8 cellular contexts compared by ENCODE assay signal in genomic region chr1:52364235-52364839, GRCh38. TPM values are rescaled to one million over a fixed set of nuclear protein-coding genes. Genes with fewer than 3 reads are reported as not detected.
DNase-seq lines count a peak whose midpoint lies in the region; ATAC-seq and TF ChIP-seq lines count a peak whose summit lies in the region.

No MANE protein-coding gene starts in this region.

- H3K4me1 Mint-ChIP-seq in activated T-helper 17 cell treated with anti-CD3 and anti-CD28 coated beads, Interleukin-2, amount 50 U/mL, for 72 hours, result peaks cover 11% of the 10 kb centered on the region

- H3K27me3 ChIP-seq in kidney epithelial cell (ENCODE audit: control insufficient read depth, insufficient read depth, low read length) (no peaks in the 10 kb centered on the region), transverse colon (no peaks in the 10 kb centered on the region)

- H3K27ac ChIP-seq in transverse colon, result peak overlapping the region; percentile 93 to 99 (median 96)

- H3K4me3 Mint-ChIP-seq in activated T-helper 17 cell treated with anti-CD3 and anti-CD28 coated beads, Interleukin-2, amount 50 U/mL, for 72 hours, result peak overlapping the region; percentile 99

- DNase-seq in activated effector memory CD4-positive, alpha-beta T cell treated with anti-CD3 and anti-CD28 coated beads, Interleukin-2, amount 50 U/mL, for 16 hours, result peak; percentile 28
- DNase-seq in activated effector memory CD4-positive, alpha-beta T cell treated with Interleukin-2 at 50 U/mL for 16 hours, result no peak
- DNase-seq in kidney epithelial cell (ENCODE audit: low read depth), result no peak
- no peak for DNase-seq in transverse colon
- DNase-seq in 8988T, result no peak
- DNase-seq in COR-L47 (lab: John Stamatoyannopoulos, UW), result no peak
- no peak for DNase-seq in left ventricle myocardium superior

- no peak for TF ChIP-seq EP300 in transverse colon (IDR thresholded peaks at IDR 0.05; ENCODE audit: low read depth)

- no peak overlapping the region for H3K4me3 ChIP-seq in kidney epithelial cell (ENCODE audit: low read depth, low read length)
- H3K4me3 ChIP-seq in transverse colon, result no peak overlapping the region

- intact Hi-C loops in transverse colon (cut with DNase I; ENCODE audit: low total_unique reads), result no loop called here
- intact Hi-C loops in left ventricle myocardium superior (cut with micrococcal nuclease), result no loop called here

- H3K27me3 Mint-ChIP-seq in activated T-helper 17 cell treated with anti-CD3 and anti-CD28 coated beads, Interleukin-2, amount 50 U/mL, for 72 hours, result no peaks in the 10 kb centered on the region

- 81% methylated on average over 5 of the region's 5 CpGs; no CpG with 5 or more reads in 1 of the 2 donors for WGBS in transverse colon (ENCODE audit: low coverage in 1 of 2), 2 donors

- in situ Hi-C loops in transverse colon (cut with MboI; ENCODE audit: low pct_ligation_motif_present in 1 of 4, low pct_unique_long_range_greater_than_20kb in 1 of 4, low sequenced_read_pairs in 3 of 4), result no loop called here

- H3K9me3 Mint-ChIP-seq in activated T-helper 17 cell treated with anti-CD3 and anti-CD28 coated beads, Interleukin-2, amount 50 U/mL, for 72 hours, result no peaks in the 10 kb centered on the region

- H3K9me3 ChIP-seq in transverse colon, result no peaks in the 10 kb centered on the region

- H3K36me3 ChIP-seq in kidney epithelial cell (ENCODE audit: control insufficient read depth, insufficient read depth, low read length), result peaks cover 8% of the 10 kb centered on the region
- peaks cover 0 to 30% (median 18%) of the 10 kb centered on the region in 4 donors for H3K36me3 ChIP-seq in transverse colon

- H3K36me3 Mint-ChIP-seq in activated T-helper 17 cell treated with anti-CD3 and anti-CD28 coated beads, Interleukin-2, amount 50 U/mL, for 72 hours (ENCODE audit: low read depth), result peaks cover 43% of the 10 kb centered on the region

- ATAC-seq in activated T-helper 17 cell treated with anti-CD3 and anti-CD28 coated beads, Interleukin-2, amount 50 U/mL, for 72 hours (replicated peaks), result no peak
- no peak for ATAC-seq in left ventricle myocardium superior

- TF ChIP-seq POLR2A in transverse colon (IDR thresholded peaks at IDR 0.05), result no peak

- peak overlapping the region; percentile 99 for H3K27ac Mint-ChIP-seq in activated T-helper 17 cell treated with anti-CD3 and anti-CD28 coated beads, Interleukin-2, amount 50 U/mL, for 72 hours

- TF ChIP-seq CTCF in kidney epithelial cell (IDR thresholded peaks at IDR 0.05; ENCODE audit: insufficient read depth, low read length, poor library complexity, severe bottlenecking) (peak; percentile 4), transverse colon (IDR thresholded peaks at IDR 0.05) (no peak)

- peaks cover 6 to 23% (median 17%) of the 10 kb centered on the region in 4 donors for H3K4me1 ChIP-seq in transverse colon

RNA-seq across cellular contexts. Expression of gene CC2D1B, which starts 1.7 kb away (rescaled TPM):
- total RNA-seq in activated T-helper 17 cell treated with anti-CD3 and anti-CD28 coated beads, Interleukin-2, amount 50 U/mL, for 72 hours, result 10 to 100 TPM; 26.6 to 39.8 TPM
- total RNA-seq in kidney epithelial cell (53.9 and 55.4 TPM in 2 replicates), transverse colon (10 to 100 TPM; 31.0 to 45.9 (median 39.2) TPM), left ventricle myocardium superior (13.0 TPM)

RNA-seq across cellular contexts. Expression of gene ORC1, which starts 39.9 kb away (rescaled TPM):
- total RNA-seq in activated T-helper 17 cell treated with anti-CD3 and anti-CD28 coated beads, Interleukin-2, amount 50 U/mL, for 72 hours, result 10 to 100 TPM; 38.6 to 45.3 TPM
- 2.2 and 2.7 TPM in 2 replicates for total RNA-seq in kidney epithelial cell
- total RNA-seq in transverse colon, result 1 to 10 TPM in 2 of 4 donors, under 1 TPM in 1, not detected in 1; 1.00 to 1.7 (median 1.6) TPM
- 0.32 TPM for total RNA-seq in left ventricle myocardium superior

RNA-seq across cellular contexts. Expression of gene PRPF38A, which starts 40.1 kb away (rescaled TPM):
- 10 to 100 TPM; 63.1 to 82.5 TPM for total RNA-seq in activated T-helper 17 cell treated with anti-CD3 and anti-CD28 coated beads, Interleukin-2, amount 50 U/mL, for 72 hours
- total RNA-seq in kidney epithelial cell (14.2 and 18.2 TPM in 2 replicates), transverse colon (10 to 100 TPM in 3 of 4 donors, 1 to 10 TPM in 1; 4.0 to 25.5 (median 20.1) TPM), left ventricle myocardium superior (21.6 TPM)

Comparison
In these comparisons a context has a peak if more than half of its experiments do, and no peak if none do; other contexts are left out.
1. RNA of gene ORC1, which starts 39.9 kb away (total RNA-seq): 38.6 to 45.3 TPM in activated T-helper 17 cell treated with anti-CD3 and anti-CD28 coated beads, Interleukin-2, amount 50 U/mL, for 72 hours; 2.2 to 2.7 TPM in kidney epithelial cell, 1.00 to 1.7 TPM in transverse colon and 0.32 TPM in left ventricle myocardium superior (single experiment); every median in the first group is over 10 times any median in the second.